In genomic region chr3:25021816-25022215, GRCh38 we compare ENCODE assay signal across 10 cellular contexts.
DNase-seq lines count a peak whose midpoint lies in the region; ATAC-seq and TF ChIP-seq lines count a peak whose summit lies in the region.
"Had no signal": no experiment of that assay in that cellular context is flagged by ENCODE, and none has a peak within 500 bp of the region (broad histone marks: within the 10 kb centered on the region; RNA-seq: fewer than 3 reads in every experiment).

No MANE protein-coding gene starts in this region.

- H3K36me3 ChIP-seq in HCT116 (ENCODE audit: control insufficient read depth in 1 of 2, insufficient read depth in 2 of 2, low read length in 2 of 2), result no peaks in the 10 kb centered on the region
- H3K36me3 ChIP-seq in thoracic aorta, result no peaks in the 10 kb centered on the region
- no peaks in the 10 kb centered on the region for H3K36me3 ChIP-seq in aorta (ENCODE audit: control insufficient read depth in 1 of 2, insufficient read depth in 2 of 2, low read length in 1 of 2)

- H4K20me1 ChIP-seq in HCT116 (ENCODE audit: insufficient read depth), result no peaks in the 10 kb centered on the region

- DNase-seq in HCT116 (ENCODE audit: low read depth, low spot score), result no peak
- DNase-seq in amniotic stem cell (lab: John Stamatoyannopoulos, UW), result peak; percentile 12
- DNase-seq in right cardiac atrium, result no peak
- no peak for DNase-seq in thoracic aorta (ENCODE audit: low spot score)
- no peak for DNase-seq in activated CD4-positive, alpha-beta T cell treated with anti-CD3 and anti-CD28 coated beads for 36 hours
- DNase-seq in aorta, result no peak
- DNase-seq in NCI-H748 (lab: John Stamatoyannopoulos, UW; ENCODE audit: unreplicated experiment), result no peak
- DNase-seq in DMS53 (lab: John Stamatoyannopoulos, UW), result no peak

- peak in 2 of 3 experiments; percentile 31 to 38; a peak in 3 of 6 replicates for TF ChIP-seq CTCF in HCT116 (IDR thresholded peaks at IDR 0.05 in 2 of 3, conservative IDR thresholded peaks at IDR 0.05 in 1 of 3; ENCODE audit: borderline replicate concordance in 1 of 3, insufficient read depth in 1 of 3, low read depth in 2 of 3, low read length in 2 of 3)
- TF ChIP-seq CTCF in thoracic aorta (IDR thresholded peaks at IDR 0.05), result peak; percentile 47

- no TSS peak for BruUV-seq in HCT116 (replicated peaks; lab: Mats Ljungman, UMichigan)

- H3K4me1 Mint-ChIP-seq in activated CD4-positive, alpha-beta T cell treated with anti-CD3 and anti-CD28 coated beads for 36 hours, result no peaks in the 10 kb centered on the region
- H3K4me1 Mint-ChIP-seq: central memory CD8-positive, alpha-beta T cell had no signal

- TF ChIP-seq POLR2A in HCT116 (IDR thresholded peaks at IDR 0.05; ENCODE audit: borderline replicate concordance, extremely low read depth, insufficient read depth, insufficient read length), result no peak

- no peak overlapping the region for H3K4me3 Mint-ChIP-seq in activated CD4-positive, alpha-beta T cell treated with anti-CD3 and anti-CD28 coated beads for 36 hours
- H3K4me3 Mint-ChIP-seq: central memory CD8-positive, alpha-beta T cell; mesothelial cell of epicardium had no signal

- ATAC-seq in HCT116 (no peak), right cardiac atrium (peak; percentile 51 to 61), thoracic aorta (ENCODE audit: insufficient number of reproducible peaks, low FRiP score, low read depth) (no peak), aorta (ENCODE audit: low FRiP score) (no peak)
- no peak for ATAC-seq in activated CD4-positive, alpha-beta T cell treated with anti-CD3 and anti-CD28 coated beads for 36 hours

- H3K36me3 Mint-ChIP-seq in activated CD4-positive, alpha-beta T cell treated with anti-CD3 and anti-CD28 coated beads for 36 hours (ENCODE audit: low read depth), result no peaks in the 10 kb centered on the region
- H3K36me3 Mint-ChIP-seq: mesothelial cell of epicardium had no signal

- H3K4me2 ChIP-seq in HCT116 (ENCODE audit: low read length), result no peak overlapping the region

- H3K9me3 Mint-ChIP-seq in activated CD4-positive, alpha-beta T cell treated with anti-CD3 and anti-CD28 coated beads for 36 hours (ENCODE audit: low read depth), result peaks cover under 1% of the 10 kb centered on the region
- H3K9me3 Mint-ChIP-seq: mesothelial cell of epicardium had no signal

- H3K9ac ChIP-seq in HCT116 (ENCODE audit: low read length), result no peak overlapping the region

- H3K4me1 ChIP-seq in HCT116 (ENCODE audit: control insufficient read depth in 1 of 2, insufficient read depth in 2 of 2, low read length in 2 of 2) (no peaks in the 10 kb centered on the region), right cardiac atrium (ENCODE audit: control insufficient read depth, insufficient read depth, low read length) (no peaks in the 10 kb centered on the region), thoracic aorta (ENCODE audit: control insufficient read depth in 1 of 2, low read depth in 2 of 2) (no peaks in the 10 kb centered on the region), aorta (ENCODE audit: control insufficient read depth in 1 of 2, insufficient read depth in 2 of 2, low read length in 2 of 2) (no peaks in the 10 kb centered on the region)

- no peaks in the 10 kb centered on the region for H3K79me2 ChIP-seq in HCT116 (ENCODE audit: insufficient read depth, low read length)

- WGBS in right cardiac atrium, result 84% methylated on average over 3 of the region's 3 CpGs
- 81 to 86% methylated on average over 3 of the region's 3 CpGs for WGBS in aorta, 2 donors

- H3K27ac ChIP-seq in HCT116 (ENCODE audit: low read depth, low read length), result no peak overlapping the region
- no peak overlapping the region for H3K27ac ChIP-seq in right cardiac atrium (ENCODE audit: low read length)
- H3K27ac ChIP-seq in thoracic aorta, result no peak overlapping the region
- H3K27ac ChIP-seq in aorta (ENCODE audit: low read depth in 1 of 2, low read length in 2 of 2), result no peak overlapping the region

- H2AFZ ChIP-seq in HCT116 (ENCODE audit: low read depth, low read length, poor library complexity, severe bottlenecking), result no peak overlapping the region

- H3K4me3 ChIP-seq in HCT116 (replicated peaks in 1 of 2; ENCODE audit: low read depth in 1 of 2, low read length in 2 of 2), result no peak overlapping the region
- H3K4me3 ChIP-seq in right cardiac atrium (ENCODE audit: low read length), result no peak overlapping the region
- H3K4me3 ChIP-seq in thoracic aorta, result no peak overlapping the region
- no peak overlapping the region for H3K4me3 ChIP-seq in aorta (ENCODE audit: low read length in 2 of 2)

- no peaks in the 10 kb centered on the region for H3K9me3 ChIP-seq in HCT116 (ENCODE audit: control insufficient read depth in 1 of 2, insufficient read depth in 1 of 2, low read depth in 1 of 2, low read length in 2 of 2)
- no peaks in the 10 kb centered on the region for H3K9me3 ChIP-seq in right cardiac atrium (ENCODE audit: control insufficient read depth, low read length)
- no peaks in the 10 kb centered on the region for H3K9me3 ChIP-seq in thoracic aorta
- no peaks in the 10 kb centered on the region for H3K9me3 ChIP-seq in aorta (ENCODE audit: control insufficient read depth, low read length)

- H3K27me3 Mint-ChIP-seq in activated CD4-positive, alpha-beta T cell treated with anti-CD3 and anti-CD28 coated beads for 36 hours, result no peaks in the 10 kb centered on the region
- H3K27me3 Mint-ChIP-seq: central memory CD8-positive, alpha-beta T cell had no signal

- H3K9me2 ChIP-seq in HCT116 (ENCODE audit: insufficient read depth), result no peaks in the 10 kb centered on the region

- TF ChIP-seq RAD21 in HCT116 (IDR thresholded peaks at IDR 0.05; ENCODE audit: low read depth), result peak; percentile 28

- no peak overlapping the region for H3K27ac Mint-ChIP-seq in activated CD4-positive, alpha-beta T cell treated with anti-CD3 and anti-CD28 coated beads for 36 hours
- H3K27ac Mint-ChIP-seq: mesothelial cell of epicardium had no signal

- RAD21 ChIA-PET in HCT116 (lab: Charles Lee; ENCODE audit: low non-redundant PET in 1 of 2, low total read pairs in 2 of 2, uncharacterized antibody in 2 of 2, unreplicated experiment in 2 of 2), result no interaction called here

- POLR2A ChIA-PET in HCT116 (lab: Charles Lee), result no interaction called here
- POLR2A ChIA-PET in activated CD4-positive, alpha-beta T cell treated with anti-CD3 and anti-CD28 coated beads for 36 hours (lab: Charles Lee), result no interaction called here

- H3K27me3 ChIP-seq in HCT116 (ENCODE audit: insufficient read depth, low read length) (peaks cover 3% of the 10 kb centered on the region; the same call in 1 of the 2 replicates), right cardiac atrium (ENCODE audit: control insufficient read depth, insufficient read depth) (no peaks in the 10 kb centered on the region), thoracic aorta (replicated peaks; ENCODE audit: insufficient read depth) (no peaks in the 10 kb centered on the region), aorta (ENCODE audit: control insufficient read depth in 1 of 2, insufficient read depth in 2 of 2, low read length in 1 of 2) (no peaks in the 10 kb centered on the region)

- CTCF ChIA-PET in HCT116 (lab: Charles Lee), result interaction anchor here (0.9 to 2.7 kb wide), 4 partner anchors 10 to 572 kb away, joined by 3 to 16 read pairs (median 3); no protein-coding TSS in a partner anchor
- CTCF ChIA-PET in activated CD4-positive, alpha-beta T cell treated with anti-CD3 and anti-CD28 coated beads for 36 hours (lab: Charles Lee), result no interaction called here

- intact Hi-C loops in HCT116 (cut with micrococcal nuclease) (loop anchor here (5.0 kb wide), 1 partner anchor 570 kb away; no protein-coding TSS in a partner anchor), right cardiac atrium (cut with DNase I) (loop anchor here in 1 of 4 donors (10.0 kb wide), 1 partner anchor 573 kb away; no protein-coding TSS in a partner anchor), aorta (cut with DNase I) (loop anchor here (5.0 kb wide), 1 partner anchor 570 kb away; no protein-coding TSS in a partner anchor)
- intact Hi-C loops in activated CD4-positive, alpha-beta T cell treated with anti-CD3 and anti-CD28 coated beads for 36 hours (cut with DNase I, micrococcal nuclease), result no loop called here

TF ChIP-seq in HCT116, 20 proteins besides CTCF, POLR2A, EP300 and RAD21:
- TF ChIP-seq EZH2phosphoT487 (IDR thresholded peaks at IDR 0.05; ENCODE audit: borderline replicate concordance) (no peak), SIN3A (IDR thresholded peaks at IDR 0.05; ENCODE audit: low read depth) (no peak), JUND (IDR thresholded peaks at IDR 0.05) (no peak), ZNF274 (IDR thresholded peaks at IDR 0.05; ENCODE audit: low read depth, low read length) (no peak), EZH2 (IDR thresholded peaks at IDR 0.05) (no peak)

Comparison
In these comparisons a context has a peak if more than half of its experiments do, and no peak if none do; other contexts are left out.
1. ATAC-seq: peak in right cardiac atrium (2 of 2); none in HCT116 (single experiment), thoracic aorta (single experiment), activated CD4-positive, alpha-beta T cell treated with anti-CD3 and anti-CD28 coated beads for 36 hours (single experiment) and aorta (single experiment).
2. intact Hi-C loops: an anchor here in HCT116 (5.0 kb wide) and aorta (5.0 kb wide); none called in activated CD4-positive, alpha-beta T cell treated with anti-CD3 and anti-CD28 coated beads for 36 hours.